8 cellular contexts compared by ENCODE assay signal in genomic region chr16:50326835-50327465, GRCh38. TPM values are rescaled to one million over a fixed set of nuclear protein-coding genes. Genes with fewer than 3 reads are reported as not detected.
DNase-seq lines count a peak whose midpoint lies in the region; ATAC-seq and TF ChIP-seq lines count a peak whose summit lies in the region.

No MANE protein-coding gene starts in this region.

- H3K27ac ChIP-seq in C4-2B (no peak overlapping the region), esophagus muscularis mucosa (replicated peaks in 1 of 4) (peak overlapping the region; percentile 2 to 30 (median 20)), prostate gland (no peak overlapping the region)

- H3K27me3 ChIP-seq in esophagus muscularis mucosa, result no peaks in the 10 kb centered on the region
- H3K27me3 ChIP-seq in prostate gland (replicated peaks; ENCODE audit: insufficient read depth), result no peaks in the 10 kb centered on the region

- H3K36me3 ChIP-seq in esophagus muscularis mucosa, result peaks cover 5 to 79% (median 46%) of the 10 kb centered on the region in 4 donors
- no peaks in the 10 kb centered on the region for H3K36me3 ChIP-seq in prostate gland

- WGBS in esophagus muscularis mucosa, result 61% methylated on average over 7 of the region's 7 CpGs
- WGBS in prostate gland, result 53% methylated on average over 7 of the region's 7 CpGs

- H3K9me3 ChIP-seq in esophagus muscularis mucosa (no peaks in the 10 kb centered on the region), prostate gland (no peaks in the 10 kb centered on the region)

- TF ChIP-seq CTCF in C4-2B (conservative IDR thresholded peaks at IDR 0.05), result peak; percentile 63
- peak; percentile 52 to 61 (median 52) for TF ChIP-seq CTCF in esophagus muscularis mucosa (IDR thresholded peaks at IDR 0.05)
- peak in 3 of 4 experiments; percentile 28 to 43 (median 36) for TF ChIP-seq CTCF in prostate gland (IDR thresholded peaks at IDR 0.05)

- TF ChIP-seq EP300 in esophagus muscularis mucosa (IDR thresholded peaks at IDR 0.05), result no peak

- peak; percentile 71 for ATAC-seq in GM19035 (IDR thresholded peaks at IDR 0.05; ENCODE audit: unreplicated experiment)

- no peak overlapping the region for H3K4me3 ChIP-seq in Jurkat, Clone E6-1 (ENCODE audit: low read length)
- H3K4me3 ChIP-seq in esophagus muscularis mucosa (no peak overlapping the region), prostate gland (no peak overlapping the region)

- peak; percentile 37 for DNase-seq in Jurkat, Clone E6-1 (ENCODE audit: low read depth, low spot score)
- DNase-seq in activated CD8-positive, alpha-beta memory T cell treated with anti-CD3 and anti-CD28 coated beads for 24 hours, result peak; percentile 74
- DNase-seq in esophagus muscularis mucosa (ENCODE audit: extremely low spot score) (no peak), prostate gland (ENCODE audit: low spot score) (no peak), foreskin melanocyte (no peak), HPDE6-E6E7 (ENCODE audit: extremely low spot score) (no peak)

- H3K4me1 ChIP-seq in esophagus muscularis mucosa, result peaks cover 0 to 48% (median 46%) of the 10 kb centered on the region in 4 donors
- no peaks in the 10 kb centered on the region for H3K4me1 ChIP-seq in prostate gland (replicated peaks)

- TF ChIP-seq POLR2A in esophagus muscularis mucosa (IDR thresholded peaks at IDR 0.05; ENCODE audit: low read depth) (no peak), prostate gland (IDR thresholded peaks at IDR 0.05) (no peak)

- intact Hi-C loops in esophagus muscularis mucosa (cut with DNase I), result no loop called here
- intact Hi-C loops in prostate gland (cut with DNase I), result no loop called here

RNA-seq across cellular contexts. Expression of gene BRD7, which starts 41.8 kb away (rescaled TPM):
- polyA plus RNA-seq in Jurkat, Clone E6-1 (2012; ENCODE audit: insufficient read depth, insufficient read length), result 130 TPM
- total RNA-seq in esophagus muscularis mucosa, result 10 to 100 TPM; 49.5 to 68.1 (median 56.5) TPM
- 10 to 100 TPM; 38.7 to 66.0 TPM for total RNA-seq in prostate gland

Comparison
In these comparisons a context has a peak if more than half of its experiments do, and no peak if none do; other contexts are left out.
1. H3K27ac ChIP-seq: peak in esophagus muscularis mucosa (4 of 4); none in C4-2B (single experiment) and prostate gland (0 of 2).
2. DNase-seq: peak in Jurkat, Clone E6-1 (single experiment) and activated CD8-positive, alpha-beta memory T cell treated with anti-CD3 and anti-CD28 coated beads for 24 hours (single experiment); none in esophagus muscularis mucosa (single experiment), prostate gland (single experiment), foreskin melanocyte (single experiment) and HPDE6-E6E7 (single experiment).
3. Peak in every context shown above with its lines, with median percentiles within 50 percentile points of each other: CTCF ChIP-seq.